ENCODE assay signal across 16 cellular contexts in the genomic region with DNA sequence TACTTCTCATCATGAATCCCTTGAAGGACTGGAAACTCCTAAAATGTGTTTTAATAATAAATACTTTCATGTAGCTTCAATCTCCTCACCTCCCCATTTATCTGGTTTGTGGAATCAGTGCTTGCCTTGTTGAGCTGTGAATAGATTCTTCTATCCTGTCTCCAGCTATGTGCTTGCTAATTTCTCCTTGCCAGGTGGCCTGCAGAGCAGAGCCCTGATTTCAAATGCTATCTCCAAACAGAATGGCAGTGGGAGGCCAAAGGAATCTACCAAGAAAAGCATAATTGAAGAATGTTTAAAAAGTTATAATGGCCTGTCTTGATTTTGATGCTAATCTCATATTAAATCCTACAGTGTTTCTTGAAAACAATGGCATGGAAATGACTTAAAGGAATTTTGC.
DNase-seq lines count a peak whose midpoint lies in the region; ATAC-seq and TF ChIP-seq lines count a peak whose summit lies in the region.
"Had no signal": no experiment of that assay in that cellular context is flagged by ENCODE, and none has a peak within 500 bp of the region (broad histone marks: within the 10 kb centered on the region; RNA-seq: fewer than 3 reads in every experiment).

No MANE protein-coding gene starts in this region.

- CTCF ChIA-PET in WTC11 (lab: Charles Lee): no interaction called here

- H3K4me3 Mint-ChIP-seq in WTC11: no peak overlapping the region
- H3K4me3 Mint-ChIP-seq in neural crest cell: no peak overlapping the region
- H3K4me3 Mint-ChIP-seq in progenitor cell of endocrine pancreas (ENCODE audit: low read depth): no peak overlapping the region
- H3K4me3 Mint-ChIP-seq: CD4-positive, alpha-beta memory T cell; HFFc6 had no signal

- H3K4me1 Mint-ChIP-seq in WTC11 (peaks cover 14% of the 10 kb centered on the region), neural crest cell (peaks cover 24% of the 10 kb centered on the region), progenitor cell of endocrine pancreas (ENCODE audit: low read depth) (no peaks in the 10 kb centered on the region)
- H3K4me1 Mint-ChIP-seq: CD4-positive, alpha-beta memory T cell had no signal

- H3K9me3 Mint-ChIP-seq in WTC11 (no peaks in the 10 kb centered on the region), neural crest cell (no peaks in the 10 kb centered on the region), progenitor cell of endocrine pancreas (ENCODE audit: low read depth) (no peaks in the 10 kb centered on the region)
- H3K9me3 Mint-ChIP-seq: CD4-positive, alpha-beta memory T cell had no signal

- H3K4me3 ChIP-seq in psoas muscle: no peak overlapping the region
- H3K4me3 ChIP-seq in stomach: no peak overlapping the region
- H3K4me3 ChIP-seq: GM23248, HAP-1 had no signal

- intact Hi-C loops in psoas muscle (cut with DNase I): no loop called here
- intact Hi-C loops in stomach (cut with DNase I; ENCODE audit: low total_unique reads): no loop called here

- no peaks in the 10 kb centered on the region for H3K27me3 ChIP-seq in psoas muscle (ENCODE audit: insufficient read depth in 3 of 3, low read length in 2 of 3)
- H3K27me3 ChIP-seq in stomach: no peaks in the 10 kb centered on the region

- TF ChIP-seq POLR2A in stomach (IDR thresholded peaks at IDR 0.05): no peak

- no peak for TF ChIP-seq EP300 in stomach (IDR thresholded peaks at IDR 0.05)

- no peak for DNase-seq in WTC11 (ENCODE audit: low spot score)
- DNase-seq in iPS-NIHi11 (ENCODE audit: low spot score): peak; percentile 12
- DNase-seq in neural crest cell (ENCODE audit: low read depth, low spot score): no peak
- DNase-seq in psoas muscle: no peak
- DNase-seq in stomach: no peak
- DNase-seq in progenitor cell of endocrine pancreas (ENCODE audit: low spot score, unreplicated experiment): no peak
- DNase-seq: C1 segment of cervical spinal cord; Calu3; CD4-positive, alpha-beta memory T cell; COR-L47; DMS53; DMS79 treated with DMSO at 0.1 percent for 48 hours; GF-D8; GM23248; HFFc6 had no signal

- H3K4me1 ChIP-seq in psoas muscle: no peaks in the 10 kb centered on the region
- H3K4me1 ChIP-seq in stomach: no peaks in the 10 kb centered on the region
- H3K4me1 ChIP-seq: HAP-1 had no signal

- H3K27ac Mint-ChIP-seq in WTC11 (no peak overlapping the region), neural crest cell (ENCODE audit: unreplicated experiment) (peak overlapping the region; percentile 72), progenitor cell of endocrine pancreas (no peak overlapping the region)
- H3K27ac Mint-ChIP-seq: CD4-positive, alpha-beta memory T cell; HFFc6 had no signal

- no peaks in the 10 kb centered on the region for H3K9me3 ChIP-seq in psoas muscle
- H3K9me3 ChIP-seq in stomach: no peaks in the 10 kb centered on the region
- H3K9me3 ChIP-seq: HAP-1 had no signal

- H3K27ac ChIP-seq in psoas muscle: no peak overlapping the region
- no peak overlapping the region for H3K27ac ChIP-seq in stomach
- H3K27ac ChIP-seq: GM23248 had no signal

- no peaks in the 10 kb centered on the region for H3K27me3 Mint-ChIP-seq in WTC11 (ENCODE audit: low read depth)
- H3K27me3 Mint-ChIP-seq in neural crest cell (ENCODE audit: low read depth): no peaks in the 10 kb centered on the region
- no peaks in the 10 kb centered on the region for H3K27me3 Mint-ChIP-seq in progenitor cell of endocrine pancreas
- H3K27me3 Mint-ChIP-seq: CD4-positive, alpha-beta memory T cell had no signal

- ATAC-seq in WTC11 (peak; percentile 71), psoas muscle (no peak)

- no peak for TF ChIP-seq CTCF in WTC11 (IDR thresholded peaks at IDR 0.05)
- no peak for TF ChIP-seq CTCF in neural crest cell (conservative IDR thresholded peaks at IDR 0.05)
- TF ChIP-seq CTCF in psoas muscle (IDR thresholded peaks at IDR 0.05): no peak
- TF ChIP-seq CTCF in stomach (IDR thresholded peaks at IDR 0.05): no peak
- no peak for TF ChIP-seq CTCF in progenitor cell of endocrine pancreas (IDR thresholded peaks at IDR 0.05; ENCODE audit: unreplicated experiment)

- POLR2A ChIA-PET in WTC11 (lab: Charles Lee): interaction anchor here (0.5 kb wide), 1 partner anchor 136 kb away, joined by 3 read pairs; no protein-coding TSS in a partner anchor

- H3K36me3 ChIP-seq in psoas muscle (ENCODE audit: insufficient read depth in 1 of 2, low read depth in 1 of 2): no peaks in the 10 kb centered on the region
- no peaks in the 10 kb centered on the region for H3K36me3 ChIP-seq in stomach
- H3K36me3 ChIP-seq: HAP-1 had no signal

- H3K36me3 Mint-ChIP-seq in WTC11 (no peaks in the 10 kb centered on the region), neural crest cell (ENCODE audit: low read depth) (no peaks in the 10 kb centered on the region), progenitor cell of endocrine pancreas (ENCODE audit: insufficient read depth) (no peaks in the 10 kb centered on the region)
- H3K36me3 Mint-ChIP-seq: CD4-positive, alpha-beta memory T cell had no signal

TF ChIP-seq in WTC11, 78 proteins besides CTCF, POLR2A, EP300 and RAD21 (continues in another document):
- TF ChIP-seq NR2C2 (CRISPR knock-in tag; IDR thresholded peaks at IDR 0.05): no peak
- no peak for TF ChIP-seq TEAD4 (CRISPR knock-in tag; IDR thresholded peaks at IDR 0.05)
- no peak for TF ChIP-seq RELA (CRISPR knock-in tag; IDR thresholded peaks at IDR 0.05; ENCODE audit: borderline replicate concordance)
- no peak for TF ChIP-seq ETV6 (CRISPR knock-in tag; IDR thresholded peaks at IDR 0.05)
- TF ChIP-seq FOXP1 (CRISPR knock-in tag; IDR thresholded peaks at IDR 0.05; ENCODE audit: borderline replicate concordance): no peak
- TF ChIP-seq, protein P1, sequence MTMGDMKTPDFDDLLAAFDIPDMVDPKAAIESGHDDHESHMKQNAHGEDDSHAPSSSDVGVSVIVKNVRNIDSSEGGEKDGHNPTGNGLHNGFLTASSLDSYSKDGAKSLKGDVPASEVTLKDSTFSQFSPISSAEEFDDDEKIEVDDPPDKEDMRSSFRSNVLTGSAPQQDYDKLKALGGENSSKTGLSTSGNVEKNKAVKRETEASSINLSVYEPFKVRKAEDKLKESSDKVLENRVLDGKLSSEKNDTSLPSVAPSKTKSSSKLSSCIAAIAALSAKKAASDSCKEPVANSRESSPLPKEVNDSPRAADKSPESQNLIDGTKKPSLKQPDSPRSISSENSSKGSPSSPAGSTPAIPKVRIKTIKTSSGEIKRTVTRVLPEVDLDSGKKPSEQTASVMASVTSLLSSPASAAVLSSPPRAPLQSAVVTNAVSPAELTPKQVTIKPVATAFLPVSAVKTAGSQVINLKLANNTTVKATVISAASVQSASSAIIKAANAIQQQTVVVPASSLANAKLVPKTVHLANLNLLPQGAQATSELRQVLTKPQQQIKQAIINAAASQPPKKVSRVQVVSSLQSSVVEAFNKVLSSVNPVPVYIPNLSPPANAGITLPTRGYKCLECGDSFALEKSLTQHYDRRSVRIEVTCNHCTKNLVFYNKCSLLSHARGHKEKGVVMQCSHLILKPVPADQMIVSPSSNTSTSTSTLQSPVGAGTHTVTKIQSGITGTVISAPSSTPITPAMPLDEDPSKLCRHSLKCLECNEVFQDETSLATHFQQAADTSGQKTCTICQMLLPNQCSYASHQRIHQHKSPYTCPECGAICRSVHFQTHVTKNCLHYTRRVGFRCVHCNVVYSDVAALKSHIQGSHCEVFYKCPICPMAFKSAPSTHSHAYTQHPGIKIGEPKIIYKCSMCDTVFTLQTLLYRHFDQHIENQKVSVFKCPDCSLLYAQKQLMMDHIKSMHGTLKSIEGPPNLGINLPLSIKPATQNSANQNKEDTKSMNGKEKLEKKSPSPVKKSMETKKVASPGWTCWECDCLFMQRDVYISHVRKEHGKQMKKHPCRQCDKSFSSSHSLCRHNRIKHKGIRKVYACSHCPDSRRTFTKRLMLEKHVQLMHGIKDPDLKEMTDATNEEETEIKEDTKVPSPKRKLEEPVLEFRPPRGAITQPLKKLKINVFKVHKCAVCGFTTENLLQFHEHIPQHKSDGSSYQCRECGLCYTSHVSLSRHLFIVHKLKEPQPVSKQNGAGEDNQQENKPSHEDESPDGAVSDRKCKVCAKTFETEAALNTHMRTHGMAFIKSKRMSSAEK (CRISPR knock-in tag; IDR thresholded peaks at IDR 0.05; ENCODE audit: borderline replicate concordance): no peak
- no peak for TF ChIP-seq AR (CRISPR knock-in tag; IDR thresholded peaks at IDR 0.05)
- no peak for TF ChIP-seq ZNF263 (CRISPR knock-in tag; IDR thresholded peaks at IDR 0.05; ENCODE audit: low read depth)
